13 cellular contexts compared by ENCODE assay signal in genomic region chr5:14678773-14679334, GRCh38. TPM values are rescaled to one million over a fixed set of nuclear protein-coding genes. Genes with fewer than 3 reads are reported as not detected.
DNase-seq lines count a peak whose midpoint lies in the region; ATAC-seq and TF ChIP-seq lines count a peak whose summit lies in the region.
"Had no signal": no experiment of that assay in that cellular context is flagged by ENCODE, and none has a peak within 500 bp of the region (broad histone marks: within the 10 kb centered on the region; RNA-seq: fewer than 3 reads in every experiment).

No MANE protein-coding gene starts in this region.

- no peak overlapping the region for H3K4me3 ChIP-seq in heart right ventricle
- H3K4me3 ChIP-seq in aorta (ENCODE audit: low read length in 2 of 2): no peak overlapping the region
- H3K4me3 ChIP-seq: gastroesophageal sphincter, skin epidermis had no signal

- H3K27me3 ChIP-seq in heart right ventricle: no peaks in the 10 kb centered on the region
- H3K27me3 ChIP-seq in aorta (ENCODE audit: control insufficient read depth in 1 of 2, insufficient read depth in 2 of 2, low read length in 1 of 2): no peaks in the 10 kb centered on the region
- H3K27me3 ChIP-seq: gastroesophageal sphincter had no signal

- H3K9me3 ChIP-seq in heart right ventricle: no peaks in the 10 kb centered on the region
- no peaks in the 10 kb centered on the region for H3K9me3 ChIP-seq in aorta (ENCODE audit: control insufficient read depth, low read length)
- H3K9me3 ChIP-seq: gastroesophageal sphincter had no signal

- H3K27ac Mint-ChIP-seq in natural killer cell: peak overlapping the region in 1 of 2 donors; percentile 88
- H3K27ac Mint-ChIP-seq in natural killer cell treated with Interleukin-12 subunit alpha and Interleukin-12 subunit beta and Interleukin-15 and Interleukin-18, amount 100 ng/mL, for 72 hours: peak overlapping the region in 1 of 2 donors; percentile 43

- H3K4me3 Mint-ChIP-seq in natural killer cell: peak overlapping the region; percentile 25
- H3K4me3 Mint-ChIP-seq in natural killer cell treated with Interleukin-12 subunit alpha and Interleukin-12 subunit beta and Interleukin-15 and Interleukin-18, amount 100 ng/mL, for 72 hours: no peak overlapping the region

- intact Hi-C loops in natural killer cell (cut with micrococcal nuclease): no loop called here
- intact Hi-C loops in heart right ventricle (cut with DNase I): no loop called here
- intact Hi-C loops in aorta (cut with DNase I): no loop called here

- WGBS in heart right ventricle, 2 donors: 40 to 48% methylated on average over 5 of the region's 5 CpGs
- WGBS in aorta, 2 donors: 22 to 24% methylated on average over 5 of the region's 5 CpGs

- H3K4me1 ChIP-seq in heart right ventricle: peaks cover 11 to 84% (median 47%) of the 10 kb centered on the region in 9 donors
- H3K4me1 ChIP-seq in aorta (ENCODE audit: control insufficient read depth in 1 of 2, insufficient read depth in 2 of 2, low read length in 2 of 2): peaks cover 0 to 7% of the 10 kb centered on the region in 2 donors

- H3K27ac ChIP-seq in heart right ventricle: peak overlapping the region in 9 of 10 donors; percentile 33 to 87 (median 68)
- peak overlapping the region; percentile 31 to 65 for H3K27ac ChIP-seq in aorta (ENCODE audit: low read depth in 1 of 2, low read length in 2 of 2)
- H3K27ac ChIP-seq: gastroesophageal sphincter had no signal

- peaks cover 18% of the 10 kb centered on the region for H3K36me3 Mint-ChIP-seq in natural killer cell
- H3K36me3 Mint-ChIP-seq in natural killer cell treated with Interleukin-12 subunit alpha and Interleukin-12 subunit beta and Interleukin-15 and Interleukin-18, amount 100 ng/mL, for 72 hours: peaks cover 30% of the 10 kb centered on the region

- no peaks in the 10 kb centered on the region for H3K9me3 Mint-ChIP-seq in natural killer cell
- no peaks in the 10 kb centered on the region for H3K9me3 Mint-ChIP-seq in natural killer cell treated with Interleukin-12 subunit alpha and Interleukin-12 subunit beta and Interleukin-15 and Interleukin-18, amount 100 ng/mL, for 72 hours

- H3K36me3 ChIP-seq in heart right ventricle: peaks cover 0 to 69% (median 12%) of the 10 kb centered on the region in 9 donors
- H3K36me3 ChIP-seq in aorta (ENCODE audit: control insufficient read depth in 1 of 2, insufficient read depth in 2 of 2, low read length in 1 of 2): peaks cover 0 to 1% of the 10 kb centered on the region in 2 donors

- TF ChIP-seq CTCF in natural killer cell (IDR thresholded peaks at IDR 0.05) (no peak), heart right ventricle (IDR thresholded peaks at IDR 0.05) (no peak)

- ATAC-seq in natural killer cell (no peak), heart right ventricle (peak; percentile 8 to 81 (median 64)), aorta (ENCODE audit: low FRiP score) (peak; percentile 59), HG02973 (IDR thresholded peaks at IDR 0.05; ENCODE audit: unreplicated experiment) (no peak)
- ATAC-seq in natural killer cell treated with Interleukin-12 subunit alpha and Interleukin-12 subunit beta and Interleukin-15 and Interleukin-18, amount 100 ng/mL, for 72 hours: no peak
- ATAC-seq: gastroesophageal sphincter had no signal

- no peaks in the 10 kb centered on the region for H3K27me3 Mint-ChIP-seq in natural killer cell (ENCODE audit: low read depth in 2 of 2)
- H3K27me3 Mint-ChIP-seq in natural killer cell treated with Interleukin-12 subunit alpha and Interleukin-12 subunit beta and Interleukin-15 and Interleukin-18, amount 100 ng/mL, for 72 hours: no peaks in the 10 kb centered on the region

- no peak for DNase-seq in natural killer cell
- no peak for DNase-seq in natural killer cell treated with Interleukin-12 subunit alpha and Interleukin-12 subunit beta and Interleukin-15 and Interleukin-18, amount 100 ng/mL, for 72 hours (ENCODE audit: low spot score)
- DNase-seq in MV-4-11 (lab: John Stamatoyannopoulos, UW): peak; percentile 73
- no peak for DNase-seq in heart right ventricle
- no peak for DNase-seq in aorta
- DNase-seq in SW 1271 (lab: John Stamatoyannopoulos, UW): no peak
- DNase-seq in NCI-H2171 treated with DMSO at 0.1 percent for 48 hours (lab: John Stamatoyannopoulos, UW): no peak
- DNase-seq: activated CD8-positive, alpha-beta memory T cell treated with anti-CD3 and anti-CD28 coated beads for 24 hours; NCI-H2081 treated with DMSO at 0.1 percent for 48 hours; T1000 had no signal

- H3K4me1 Mint-ChIP-seq in natural killer cell: peaks cover 39 to 59% of the 10 kb centered on the region in 2 donors
- peaks cover 42 to 52% of the 10 kb centered on the region in 2 donors for H3K4me1 Mint-ChIP-seq in natural killer cell treated with Interleukin-12 subunit alpha and Interleukin-12 subunit beta and Interleukin-15 and Interleukin-18, amount 100 ng/mL, for 72 hours (ENCODE audit: low read depth in 2 of 2)

RNA-seq across cellular contexts. Expression of gene OTULIN, which starts 14.3 kb away (rescaled TPM):
- total RNA-seq in natural killer cell (100 to 1,000 TPM in 2 of 3 donors, 10 to 100 TPM in 1; 96.5 to 166 (median 102) TPM), heart right ventricle (10 to 100 TPM; 15.2 to 35.1 (median 25.9) TPM), aorta (10 to 100 TPM; 48.7 to 60.4 TPM)
- 100 to 1,000 TPM; 111 to 135 TPM for total RNA-seq in natural killer cell treated with Interleukin-12 subunit alpha and Interleukin-12 subunit beta and Interleukin-15 and Interleukin-18, amount 100 ng/mL, for 72 hours
- polyA plus RNA-seq in heart right ventricle (1 to 10 TPM; 4.4 to 5.8 TPM), aorta (10 to 100 TPM in 1 of 2 donors, 1 to 10 TPM in 1; 8.6 to 12.5 TPM)

Comparison
In these comparisons a context has a peak if more than half of its experiments do, and no peak if none do; other contexts are left out.
1. ATAC-seq: peak in heart right ventricle (8 of 8) and aorta (single experiment); none in natural killer cell (0 of 3), natural killer cell treated with Interleukin-12 subunit alpha and Interleukin-12 subunit beta and Interleukin-15 and Interleukin-18, amount 100 ng/mL, for 72 hours (0 of 2) and HG02973 (single experiment).